In the genomic region with DNA sequence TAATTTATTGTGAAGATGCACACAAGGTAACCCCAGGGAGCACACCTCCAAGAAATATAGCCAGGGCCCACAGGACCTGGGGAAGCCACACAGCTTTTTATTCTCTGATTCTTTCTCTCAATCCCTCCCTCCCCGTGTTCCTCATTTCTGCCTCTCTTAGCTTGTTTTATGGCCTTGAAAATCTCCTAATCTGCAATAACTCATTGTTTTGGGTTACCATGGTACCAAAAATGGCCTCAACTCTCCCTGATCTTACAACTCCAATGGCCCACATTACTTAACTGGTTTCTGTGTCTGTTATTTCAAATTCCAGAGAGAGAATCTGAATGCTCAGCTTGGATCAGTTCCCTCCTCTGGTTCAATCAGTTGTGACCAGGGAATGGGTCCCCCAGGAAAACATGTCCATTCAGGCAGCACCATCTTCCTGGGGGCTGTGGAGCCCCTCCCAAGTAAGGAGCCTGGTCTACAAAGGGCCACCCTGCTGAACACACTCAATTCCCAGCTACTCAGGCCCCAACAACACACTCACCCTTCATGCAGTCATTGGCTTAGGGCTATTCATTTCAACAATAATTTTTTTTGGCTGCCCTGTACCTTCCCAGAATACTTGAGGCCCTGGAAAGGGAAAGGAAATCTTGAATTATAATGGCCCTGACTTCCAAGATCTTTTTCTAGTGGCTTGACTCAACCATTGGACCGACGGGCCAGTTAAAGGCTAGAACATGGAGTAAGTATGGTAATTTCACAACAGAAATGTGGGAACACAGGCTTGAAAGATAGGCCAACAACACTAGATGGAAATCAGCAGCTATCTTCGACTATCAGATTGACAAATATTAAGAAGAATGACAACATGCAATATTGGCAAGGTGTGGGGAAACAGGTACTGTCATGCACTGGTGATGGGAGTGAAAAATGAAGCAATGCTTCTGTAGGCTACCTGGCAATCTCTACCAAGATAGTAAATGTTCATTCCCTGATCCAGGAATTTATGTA, we compare ENCODE assay signal across 1 cellular context.
A peak's percentile ranks its signal among the peaks of the same experiment; 100 is the strongest.
TF ChIP-seq lines count a peak whose summit lies in the region.

No MANE protein-coding gene starts in this region.

TF ChIP-seq in K562, 482 proteins besides CTCF, POLR2A, EP300 and RAD21:
- TF ChIP-seq SPI1 (IDR thresholded peaks at IDR 0.05; ENCODE audit: borderline replicate concordance, low read depth, low read length) (0 out of 2 replicates have a peak, but pooled peaks have one; percentile 21), CC2D1A (IDR thresholded peaks at IDR 0.05) (no peak), RFX1 (IDR thresholded peaks at IDR 0.05) (peak; percentile 53)
TF ChIP-seq in K562: peak in this region for 2.
